Comparison of ENCODE assay signal across 9 cellular contexts in the genomic region with DNA sequence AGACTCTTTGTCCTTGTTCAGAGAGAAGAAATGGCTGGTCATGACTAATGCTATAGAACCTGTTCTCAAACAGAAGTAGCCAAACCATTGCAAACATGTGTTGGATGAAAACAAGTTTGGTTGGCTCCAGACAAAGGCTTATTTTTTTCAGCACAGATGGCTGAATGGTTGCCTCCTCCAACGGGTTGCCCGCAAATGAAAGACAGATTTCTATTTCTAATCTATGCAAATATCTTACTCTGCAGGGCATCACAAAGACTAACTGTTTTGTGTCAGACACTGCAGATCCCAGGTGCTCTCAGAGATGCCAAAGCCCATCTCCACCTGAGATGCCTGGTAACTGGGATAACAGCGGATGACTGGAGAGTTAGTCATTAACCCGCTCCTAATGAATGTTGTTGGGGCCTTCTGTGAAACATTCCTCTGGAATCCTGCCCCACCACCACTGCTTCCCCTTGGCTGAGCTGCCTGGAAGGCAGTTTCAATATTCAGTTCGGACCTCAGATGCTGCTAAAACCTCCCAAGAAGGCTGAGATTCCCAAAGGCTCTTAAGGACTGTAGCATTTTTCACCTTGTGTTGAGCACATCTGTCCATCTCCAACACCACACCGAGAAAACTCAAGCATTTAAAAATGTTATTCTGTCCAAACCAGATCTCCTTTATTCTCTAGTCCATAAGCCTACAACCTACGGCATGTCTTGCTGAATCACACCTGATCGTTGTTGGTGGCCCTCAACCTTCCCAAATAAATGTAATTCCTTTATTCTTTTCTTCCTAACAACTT.
A peak's percentile ranks its signal among the peaks of the same experiment; 100 is the strongest.
DNase-seq lines count a peak whose midpoint lies in the region; ATAC-seq and TF ChIP-seq lines count a peak whose summit lies in the region.
"Had no signal": no experiment of that assay in that cellular context is flagged by ENCODE, and none has a peak within 500 bp of the region (broad histone marks: within the 10 kb centered on the region; RNA-seq: fewer than 3 reads in every experiment).

No MANE protein-coding gene starts in this region.

- no peak overlapping the region for H3K4me3 Mint-ChIP-seq in CD8-positive, alpha-beta T cell

- CTCF ChIA-PET in CD8-positive, alpha-beta T cell (lab: Charles Lee), result no interaction called here

- H3K4me2 ChIP-seq in skeletal muscle satellite cell (ENCODE audit: low read length), result peak overlapping the region; percentile 67

- intact Hi-C loops in CD8-positive, alpha-beta T cell (cut with DNase I, micrococcal nuclease), result no loop called here

- H3K36me3 Mint-ChIP-seq in CD8-positive, alpha-beta T cell, result no peaks in the 10 kb centered on the region

- ATAC-seq in GM18502 (IDR thresholded peaks at IDR 0.05; ENCODE audit: poor library complexity, unreplicated experiment) (peak; percentile 82), HG03039 (IDR thresholded peaks at IDR 0.05; ENCODE audit: unreplicated experiment) (peak; percentile 53)
- ATAC-seq in CD8-positive, alpha-beta T cell, result no peak

- H3K36me3 ChIP-seq in SJCRH30 (0 out of 2 replicates have a peak, but pooled peaks cover 2% of the 10 kb centered on the region), skeletal muscle satellite cell (ENCODE audit: insufficient read depth, low read length) (peaks cover 10% of the 10 kb centered on the region)
- no peaks in the 10 kb centered on the region for H3K36me3 ChIP-seq in CD8-positive, alpha-beta T cell (ENCODE audit: insufficient read depth, low read length)
- H3K36me3 ChIP-seq: neutrophil had no signal

- no peak overlapping the region for H3K27ac Mint-ChIP-seq in CD8-positive, alpha-beta T cell

- H3K27me3 Mint-ChIP-seq in CD8-positive, alpha-beta T cell (ENCODE audit: low read depth), result no peaks in the 10 kb centered on the region

- H3K9me3 Mint-ChIP-seq in CD8-positive, alpha-beta T cell, result no peaks in the 10 kb centered on the region

- no peak for TF ChIP-seq CTCF in CD8-positive, alpha-beta T cell (IDR thresholded peaks at IDR 0.05)

- POLR2A ChIA-PET in CD8-positive, alpha-beta T cell (lab: Charles Lee), result no interaction called here

- H3K27ac ChIP-seq in SJCRH30, result peak overlapping the region; percentile 69
- H3K27ac ChIP-seq in CD8-positive, alpha-beta T cell (ENCODE audit: low read depth, low read length), result no peak overlapping the region
- H3K27ac ChIP-seq: neutrophil had no signal

- 0 out of 2 replicates have a peak, but pooled peaks cover 3% of the 10 kb centered on the region for H3K9me3 ChIP-seq in SJCRH30 (replicated peaks)
- H3K9me3 ChIP-seq in skeletal muscle satellite cell (replicated peaks; ENCODE audit: low read length), result no peaks in the 10 kb centered on the region
- H3K9me3 ChIP-seq in CD8-positive, alpha-beta T cell (ENCODE audit: low read length), result no peaks in the 10 kb centered on the region
- H3K9me3 ChIP-seq: neutrophil had no signal

- peaks cover 42% of the 10 kb centered on the region for H3K4me1 ChIP-seq in SJCRH30
- peaks cover 62% of the 10 kb centered on the region for H3K4me1 ChIP-seq in skeletal muscle satellite cell (ENCODE audit: control insufficient read depth, insufficient read depth, low read length)
- H3K4me1 ChIP-seq in CD8-positive, alpha-beta T cell (ENCODE audit: insufficient read depth, low read length), result no peaks in the 10 kb centered on the region

- H3K9ac ChIP-seq in skeletal muscle satellite cell (ENCODE audit: low read depth, low read length), result peak overlapping the region; percentile 73

- no peaks in the 10 kb centered on the region for H3K4me1 Mint-ChIP-seq in CD8-positive, alpha-beta T cell (ENCODE audit: low read depth)

- H3K4me3 ChIP-seq in SJCRH30 (peak overlapping the region; percentile 1; the same call in 1 of the 2 replicates), skeletal muscle satellite cell (ENCODE audit: low read length) (peak overlapping the region; percentile 16)
- H3K4me3 ChIP-seq in CD8-positive, alpha-beta T cell (ENCODE audit: low read depth, low read length), result no peak overlapping the region

- H3K27me3 ChIP-seq in SJCRH30 (no peaks in the 10 kb centered on the region), skeletal muscle satellite cell (ENCODE audit: control insufficient read depth, insufficient read depth, low read length) (no peaks in the 10 kb centered on the region)
- H3K27me3 ChIP-seq in CD8-positive, alpha-beta T cell (ENCODE audit: insufficient read depth, low read length), result no peaks in the 10 kb centered on the region
- H3K27me3 ChIP-seq: neutrophil had no signal

- DNase-seq in SJCRH30 (peak; percentile 78 to 84), germinal center (ENCODE audit: low spot score) (peak; percentile 24), NCI-H510A (lab: John Stamatoyannopoulos, UW) (no peak), NCI-H2227 (lab: John Stamatoyannopoulos, UW; ENCODE audit: unreplicated experiment) (no peak)
- no peak for DNase-seq in CD8-positive, alpha-beta T cell

Comparison
In these comparisons a context has a peak if more than half of its experiments do, and no peak if none do; other contexts are left out.
1. DNase-seq: peak in SJCRH30 (2 of 2) and germinal center (single experiment); none in NCI-H510A (single experiment), NCI-H2227 (single experiment) and CD8-positive, alpha-beta T cell (0 of 7).